ENCODE assay signal across 8 cellular contexts in genomic region chr3:43180027-43180426, GRCh38.
DNase-seq lines count a peak whose midpoint lies in the region; ATAC-seq and TF ChIP-seq lines count a peak whose summit lies in the region.

No MANE protein-coding gene starts in this region.

- DNase-seq in HS-5 (ENCODE audit: low read depth) = peak; percentile 82
- DNase-seq in activated T-cell treated with anti-CD3 and anti-CD28 coated beads, Interleukin-2, amount 50 U/mL, for 1 hour = peak; percentile 34
- DNase-seq in left ventricle myocardium inferior = no peak
- no peak for DNase-seq in NCI-H1105 (lab: John Stamatoyannopoulos, UW)
- DNase-seq in esophagus muscularis mucosa (ENCODE audit: extremely low spot score) = no peak

- TF ChIP-seq POLR2A in gastroesophageal sphincter (IDR thresholded peaks at IDR 0.05) (no peak), esophagus muscularis mucosa (IDR thresholded peaks at IDR 0.05; ENCODE audit: low read depth) (no peak)

- ATAC-seq in GM18519 (IDR thresholded peaks at IDR 0.05; ENCODE audit: low FRiP score, unreplicated experiment) (peak; percentile 45), HG03469 (IDR thresholded peaks at IDR 0.05; ENCODE audit: unreplicated experiment) (no peak), gastroesophageal sphincter (no peak)

- H3K36me3 ChIP-seq in left ventricle myocardium inferior (no peaks in the 10 kb centered on the region), gastroesophageal sphincter (no peaks in the 10 kb centered on the region), esophagus muscularis mucosa (no peaks in the 10 kb centered on the region)

- WGBS in gastroesophageal sphincter (ENCODE audit: low coverage in 1 of 2), 2 donors = 17 to 49% methylated on average over 2 to 4 of the region's 4 CpGs
- WGBS in esophagus muscularis mucosa = 26% methylated on average over 4 of the region's 4 CpGs

- TF ChIP-seq EP300 in gastroesophageal sphincter (IDR thresholded peaks at IDR 0.05) (no peak), esophagus muscularis mucosa (IDR thresholded peaks at IDR 0.05) (no peak)

- H3K9me3 ChIP-seq in left ventricle myocardium inferior (replicated peaks) (no peaks in the 10 kb centered on the region), gastroesophageal sphincter (no peaks in the 10 kb centered on the region), esophagus muscularis mucosa (no peaks in the 10 kb centered on the region)

- H3K4me3 ChIP-seq in left ventricle myocardium inferior = no peak overlapping the region
- H3K4me3 ChIP-seq in gastroesophageal sphincter = no peak overlapping the region
- H3K4me3 ChIP-seq in esophagus muscularis mucosa = no peak overlapping the region

- intact Hi-C loops in left ventricle myocardium inferior (cut with micrococcal nuclease) = no loop called here
- intact Hi-C loops in esophagus muscularis mucosa (cut with DNase I) = no loop called here

- H3K4me1 ChIP-seq in left ventricle myocardium inferior = peaks cover 46% of the 10 kb centered on the region
- peaks cover 0 to 19% (median 0%) of the 10 kb centered on the region in 3 donors for H3K4me1 ChIP-seq in gastroesophageal sphincter
- peaks cover 7 to 26% (median 23%) of the 10 kb centered on the region in 4 donors for H3K4me1 ChIP-seq in esophagus muscularis mucosa

- TF ChIP-seq CTCF in left ventricle myocardium inferior (IDR thresholded peaks at IDR 0.05; ENCODE audit: borderline replicate concordance) (no peak), gastroesophageal sphincter (IDR thresholded peaks at IDR 0.05) (no peak), esophagus muscularis mucosa (IDR thresholded peaks at IDR 0.05) (no peak)

- no peaks in the 10 kb centered on the region for H3K27me3 ChIP-seq in left ventricle myocardium inferior (ENCODE audit: low read depth)
- H3K27me3 ChIP-seq in gastroesophageal sphincter = no peaks in the 10 kb centered on the region
- H3K27me3 ChIP-seq in esophagus muscularis mucosa = no peaks in the 10 kb centered on the region

- H3K27ac ChIP-seq in left ventricle myocardium inferior (replicated peaks) = peak overlapping the region; percentile 57
- no peak overlapping the region for H3K27ac ChIP-seq in gastroesophageal sphincter
- no peak overlapping the region for H3K27ac ChIP-seq in esophagus muscularis mucosa (replicated peaks in 1 of 4)

Comparison
In these comparisons a context has a peak if more than half of its experiments do, and no peak if none do; other contexts are left out.
1. DNase-seq: peak in HS-5 (single experiment) and activated T-cell treated with anti-CD3 and anti-CD28 coated beads, Interleukin-2, amount 50 U/mL, for 1 hour (single experiment); none in left ventricle myocardium inferior (single experiment), NCI-H1105 (single experiment) and esophagus muscularis mucosa (single experiment).